8 cellular contexts compared by ENCODE assay signal in the genomic region with DNA sequence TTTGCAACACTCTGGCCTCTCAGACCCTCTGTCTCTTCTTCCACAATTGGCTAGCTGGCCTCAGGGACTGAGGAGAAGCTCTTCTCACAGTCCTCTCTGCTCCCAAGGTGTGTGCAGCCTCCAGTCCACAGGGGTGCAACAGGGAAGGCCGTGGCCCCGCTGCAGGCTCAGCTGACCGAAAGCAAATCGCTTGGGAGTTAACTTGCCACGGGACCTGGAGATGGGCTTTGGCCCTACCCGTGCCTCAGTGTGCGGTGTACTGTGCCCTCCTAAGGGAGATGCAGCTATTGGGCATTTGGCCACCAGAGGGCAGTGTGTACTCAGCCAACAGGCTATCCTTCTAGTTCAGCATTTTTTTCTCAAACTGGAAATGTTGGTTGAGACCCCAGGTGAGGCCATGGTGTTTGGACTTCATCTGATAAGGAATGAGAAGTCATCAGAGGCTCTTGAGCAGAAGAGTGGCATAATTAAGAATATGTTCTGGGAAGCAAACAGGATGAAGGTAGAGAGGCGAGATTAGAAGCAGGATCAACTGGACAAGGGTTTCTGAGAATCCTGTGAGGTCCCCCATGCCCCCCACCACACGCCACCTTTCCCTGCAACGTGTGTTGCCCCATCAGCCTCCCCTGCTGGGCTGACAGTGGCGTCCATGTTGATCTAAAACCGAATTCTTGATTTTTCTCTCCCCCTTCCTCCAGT. TPM values are rescaled to one million over a fixed set of nuclear protein-coding genes. Genes with fewer than 3 reads are reported as not detected.
DNase-seq lines count a peak whose midpoint lies in the region; ATAC-seq and TF ChIP-seq lines count a peak whose summit lies in the region.

No MANE protein-coding gene starts in this region.

- H3K9me3 Mint-ChIP-seq in osteocyte (ENCODE audit: unreplicated experiment) = no peaks in the 10 kb centered on the region

- no peak for TF ChIP-seq POLR2A in gastroesophageal sphincter (IDR thresholded peaks at IDR 0.05)
- TF ChIP-seq POLR2A in tibial nerve (IDR thresholded peaks at IDR 0.05) = no peak

- H3K4me3 Mint-ChIP-seq in osteocyte (ENCODE audit: unreplicated experiment) = no peak overlapping the region

- peak overlapping the region; percentile 72; the same call in 1 of the 2 replicates for H2AFZ ChIP-seq in Loucy (ENCODE audit: low read length)

- no peaks in the 10 kb centered on the region for H3K27me3 Mint-ChIP-seq in osteocyte (ENCODE audit: unreplicated experiment)

- 27 to 47% methylated on average over 5 to 8 of the region's 12 CpGs for WGBS in gastroesophageal sphincter (ENCODE audit: low coverage in 1 of 2), 2 donors
- WGBS in tibial nerve, 2 donors = 16 to 18% methylated on average over 12 of the region's 12 CpGs

- H4K20me1 ChIP-seq in Loucy (ENCODE audit: insufficient read depth, low read length, poor library complexity, severe bottlenecking) = no peaks in the 10 kb centered on the region

- H3K36me3 Mint-ChIP-seq in osteocyte (ENCODE audit: unreplicated experiment) = no peaks in the 10 kb centered on the region

- H3K4me3 ChIP-seq in GM06990 (replicated peaks; ENCODE audit: low read depth, low read length) (no peak overlapping the region), Loucy (ENCODE audit: low read length, poor library complexity, severe bottlenecking) (no peak overlapping the region), SJCRH30 (no peak overlapping the region), gastroesophageal sphincter (no peak overlapping the region), tibial nerve (no peak overlapping the region)

- ATAC-seq in gastroesophageal sphincter = peak; percentile 71
- ATAC-seq in GM21360 (IDR thresholded peaks at IDR 0.05; ENCODE audit: unreplicated experiment) = no peak

- no peak overlapping the region for H3K4me2 ChIP-seq in Loucy (ENCODE audit: low read depth, low read length, poor library complexity, severe bottlenecking)

- H3K4me1 ChIP-seq in Loucy (ENCODE audit: insufficient read depth, low read length, poor library complexity, severe bottlenecking) = no peaks in the 10 kb centered on the region
- H3K4me1 ChIP-seq in SJCRH30 = no peaks in the 10 kb centered on the region
- H3K4me1 ChIP-seq in gastroesophageal sphincter = peaks cover 0 to 12% (median 5%) of the 10 kb centered on the region in 3 donors
- peaks cover 0 to 25% (median 0%) of the 10 kb centered on the region in 4 donors for H3K4me1 ChIP-seq in tibial nerve

- TF ChIP-seq EP300 in gastroesophageal sphincter (IDR thresholded peaks at IDR 0.05) (no peak), tibial nerve (IDR thresholded peaks at IDR 0.05) (peak in 1 of 2 donors; percentile 43)

- H3K9me3 ChIP-seq in Loucy (ENCODE audit: insufficient read depth, low read depth, low read length) (no peaks in the 10 kb centered on the region), SJCRH30 (replicated peaks) (no peaks in the 10 kb centered on the region), gastroesophageal sphincter (no peaks in the 10 kb centered on the region), tibial nerve (no peaks in the 10 kb centered on the region)

- peaks cover 24% of the 10 kb centered on the region for H3K36me3 ChIP-seq in GM06990 (ENCODE audit: control insufficient read depth, insufficient read depth, low read length)
- no peaks in the 10 kb centered on the region for H3K36me3 ChIP-seq in Loucy (ENCODE audit: insufficient read depth, low read length)
- no peaks in the 10 kb centered on the region for H3K36me3 ChIP-seq in SJCRH30
- H3K36me3 ChIP-seq in gastroesophageal sphincter = no peaks in the 10 kb centered on the region
- no peaks in the 10 kb centered on the region for H3K36me3 ChIP-seq in tibial nerve

- H3K27ac ChIP-seq in SJCRH30 (no peak overlapping the region), gastroesophageal sphincter (no peak overlapping the region), tibial nerve (no peak overlapping the region)

- H3K9me2 ChIP-seq in Loucy (replicated peaks; ENCODE audit: low read depth, low read length) = no peaks in the 10 kb centered on the region

- TF ChIP-seq CTCF in GM06990 (IDR thresholded peaks at IDR 0.05; ENCODE audit: insufficient read depth, low read length, poor library complexity, severe bottlenecking) = peak; percentile 88
- peak; percentile 96 for TF ChIP-seq CTCF in Loucy (conservative IDR thresholded peaks at IDR 0.05; ENCODE audit: low read length)
- peak in 3 of 4 experiments; percentile 94 to 95 (median 94) for TF ChIP-seq CTCF in gastroesophageal sphincter (IDR thresholded peaks at IDR 0.05)
- TF ChIP-seq CTCF in osteocyte (IDR thresholded peaks at IDR 0.05) = peak; percentile 96
- TF ChIP-seq CTCF in tibial nerve (IDR thresholded peaks at IDR 0.05) = peak; percentile 86 to 97 (median 95)

- H3K79me2 ChIP-seq in Loucy (ENCODE audit: insufficient read depth, low read length) = no peaks in the 10 kb centered on the region

- H3K4me1 Mint-ChIP-seq in osteocyte (ENCODE audit: unreplicated experiment) = peaks cover 9% of the 10 kb centered on the region

- no peak overlapping the region for H3K27ac Mint-ChIP-seq in osteocyte (ENCODE audit: unreplicated experiment)

- H3K27me3 ChIP-seq in GM06990 (replicated peaks; ENCODE audit: control insufficient read depth, insufficient read depth, low read length) (no peaks in the 10 kb centered on the region), Loucy (ENCODE audit: insufficient read depth, low read length, poor library complexity, severe bottlenecking) (no peaks in the 10 kb centered on the region), SJCRH30 (no peaks in the 10 kb centered on the region), gastroesophageal sphincter (no peaks in the 10 kb centered on the region), tibial nerve (no peaks in the 10 kb centered on the region)

- DNase-seq in GM06990 (ENCODE audit: extremely low read depth, insufficient read length) (peak; percentile 33), SJCRH30 (peak; percentile 78 to 91), osteocyte (ENCODE audit: extremely low spot score, unreplicated experiment) (peak; percentile 93), tibial nerve (ENCODE audit: low spot score in 2 of 2) (peak; percentile 81 to 94)
- DNase-seq in activated T-helper 9 cell treated with anti-CD3 and anti-CD28 coated beads, Interleukin-2, amount 50 U/mL, for 16 hours (ENCODE audit: low read depth) = peak; percentile 75

- H3F3A ChIP-seq in Loucy (ENCODE audit: low read depth) = no peaks in the 10 kb centered on the region

- no peak overlapping the region for H3K9ac ChIP-seq in Loucy (ENCODE audit: low read depth, low read length, poor library complexity, severe bottlenecking)

RNA-seq across cellular contexts. Expression of gene TMEM125, which starts 42.5 kb away (rescaled TPM):
- total RNA-seq in SJCRH30 (2014; rRNA removed; shearing (Covaris generic)) = not detected in 2 replicates
- total RNA-seq in gastroesophageal sphincter (under 1 TPM in 1 of 4 donors, not detected in 3; 0.45 TPM), osteocyte (not detected in 2 replicates), tibial nerve (1 to 10 TPM in 1 of 4 donors, under 1 TPM in 2, not detected in 1; 0.20 to 2.6 (median 0.21) TPM)

RNA-seq across cellular contexts. Expression of gene CFAP57, which starts 55.2 kb away (rescaled TPM):
- total RNA-seq in SJCRH30 (2014; rRNA removed; shearing (Covaris generic)) = 0.04 TPM in 1 of 2 replicates, not detected in the other
- not detected for total RNA-seq in gastroesophageal sphincter
- total RNA-seq in osteocyte = 0.24 TPM in 1 of 2 replicates, not detected in the other
- total RNA-seq in tibial nerve = under 1 TPM in 3 of 4 donors, not detected in 1; 0.21 to 0.30 (median 0.22) TPM

RNA-seq across cellular contexts. Expression of gene EBNA1BP2, which starts 55.2 kb away (rescaled TPM):
- total RNA-seq in SJCRH30 (2014; rRNA removed; shearing (Covaris generic)) = 95.8 and 97.2 TPM in 2 replicates
- total RNA-seq in gastroesophageal sphincter = 10 to 100 TPM; 41.7 to 60.9 (median 51.7) TPM
- total RNA-seq in osteocyte = 38.3 and 42.8 TPM in 2 replicates
- 10 to 100 TPM; 48.8 to 57.3 (median 51.2) TPM for total RNA-seq in tibial nerve

RNA-seq across cellular contexts. Expression of gene C1orf210, which starts 58.1 kb away (rescaled TPM):
- total RNA-seq in SJCRH30 (2014; rRNA removed; shearing (Covaris generic)) = not detected in 2 replicates
- total RNA-seq in gastroesophageal sphincter (under 1 TPM in 1 of 4 donors, not detected in 3; 0.27 TPM), osteocyte (not detected in 2 replicates), tibial nerve (not detected)

Comparison
In these comparisons a context has a peak if more than half of its experiments do, and no peak if none do; other contexts are left out.
1. DNase-seq: peak in every context shown above with its lines; median percentile 93 in osteocyte; 88 in tibial nerve; 84 in SJCRH30; 75 in activated T-helper 9 cell treated with anti-CD3 and anti-CD28 coated beads, Interleukin-2, amount 50 U/mL, for 16 hours; 33 in GM06990.